ENCODE assay signal across 15 cellular contexts in genomic region chr11:86040919-86041318, GRCh38. TPM values are rescaled to one million over a fixed set of nuclear protein-coding genes. Genes with fewer than 3 reads are reported as not detected.
DNase-seq lines count a peak whose midpoint lies in the region; ATAC-seq and TF ChIP-seq lines count a peak whose summit lies in the region.
"Had no signal": no experiment of that assay in that cellular context is flagged by ENCODE, and none has a peak within 500 bp of the region (broad histone marks: within the 10 kb centered on the region; RNA-seq: fewer than 3 reads in every experiment).

No MANE protein-coding gene starts in this region.

- no peak for DNase-seq in right atrium auricular region (ENCODE audit: low spot score)
- DNase-seq in right cardiac atrium: no peak
- DNase-seq in central memory CD8-positive, alpha-beta T cell (ENCODE audit: low spot score in 2 of 2): no peak
- DNase-seq in natural killer cell treated with Interleukin-12 subunit alpha and Interleukin-12 subunit beta and Interleukin-15 and Interleukin-18, amount 100 ng/mL, for 72 hours (ENCODE audit: low spot score): no peak
- no peak for DNase-seq in vagina (ENCODE audit: extremely low spot score in 2 of 2)
- DNase-seq in NCI-H1417 (lab: John Stamatoyannopoulos, UW): no peak
- no peak for DNase-seq in mucosa of gallbladder (ENCODE audit: low spot score)
- DNase-seq: BE2C; body of pancreas; GF-D8; NCI-H2227 treated with DMSO at 0.1 percent for 48 hours; PC-3; stimulated activated CD4-positive, alpha-beta T cell treated with anti-CD3 and anti-CD28 coated beads, Interleukin-12 subunit alpha, Interleukin-12 subunit beta, amount 100 ng/mL, for 4 hours; T1000 had no signal

- H3K9me3 ChIP-seq in right atrium auricular region (no peaks in the 10 kb centered on the region), right cardiac atrium (ENCODE audit: control insufficient read depth, low read length) (no peaks in the 10 kb centered on the region), vagina (no peaks in the 10 kb centered on the region)
- H3K9me3 ChIP-seq: BE2C, body of pancreas had no signal

- TF ChIP-seq CTCF in right atrium auricular region (IDR thresholded peaks at IDR 0.05) (no peak), vagina (IDR thresholded peaks at IDR 0.05) (no peak)

- intact Hi-C loops in right cardiac atrium (cut with DNase I) (loop anchor here in 3 of 4 donors (5.0 kb wide), 1 partner anchor 151 kb away; no protein-coding TSS in a partner anchor), vagina (cut with DNase I) (loop anchor here (10.0 kb wide), 1 partner anchor 154 kb away; no protein-coding TSS in a partner anchor)

- no peaks in the 10 kb centered on the region for H3K27me3 ChIP-seq in right atrium auricular region
- H3K27me3 ChIP-seq in right cardiac atrium (ENCODE audit: control insufficient read depth, insufficient read depth): no peaks in the 10 kb centered on the region
- H3K27me3 ChIP-seq in vagina: no peaks in the 10 kb centered on the region
- H3K27me3 ChIP-seq: BE2C, body of pancreas had no signal

- peak overlapping the region; percentile 49 to 79 for H3K27ac ChIP-seq in right atrium auricular region
- no peak overlapping the region for H3K27ac ChIP-seq in right cardiac atrium (ENCODE audit: low read length)
- peak overlapping the region; percentile 59 for H3K27ac ChIP-seq in vagina

- H3K4me3 ChIP-seq in right atrium auricular region (no peak overlapping the region), right cardiac atrium (ENCODE audit: low read length) (no peak overlapping the region), vagina (no peak overlapping the region)
- H3K4me3 ChIP-seq: body of pancreas had no signal

- H3K4me3 Mint-ChIP-seq in central memory CD8-positive, alpha-beta T cell: no peak overlapping the region
- peak overlapping the region; percentile 27 for H3K4me3 Mint-ChIP-seq in natural killer cell treated with Interleukin-12 subunit alpha and Interleukin-12 subunit beta and Interleukin-15 and Interleukin-18, amount 100 ng/mL, for 72 hours

- H3K4me1 ChIP-seq in right atrium auricular region: peaks cover 0 to 61% of the 10 kb centered on the region in 2 donors
- peaks cover 2% of the 10 kb centered on the region for H3K4me1 ChIP-seq in right cardiac atrium (ENCODE audit: control insufficient read depth, insufficient read depth, low read length)
- H3K4me1 ChIP-seq in vagina: peaks cover 48% of the 10 kb centered on the region

- ATAC-seq in right cardiac atrium: no peak
- ATAC-seq in central memory CD8-positive, alpha-beta T cell (replicated peaks; ENCODE audit: extremely low read depth, poor library complexity, severe bottlenecking): no peak
- ATAC-seq in natural killer cell treated with Interleukin-12 subunit alpha and Interleukin-12 subunit beta and Interleukin-15 and Interleukin-18, amount 100 ng/mL, for 72 hours: no peak
- no peak for ATAC-seq in HG02973 (IDR thresholded peaks at IDR 0.05; ENCODE audit: unreplicated experiment)
- ATAC-seq: body of pancreas, PC-3 had no signal

- H3K36me3 ChIP-seq in right atrium auricular region: no peaks in the 10 kb centered on the region
- no peaks in the 10 kb centered on the region for H3K36me3 ChIP-seq in vagina
- H3K36me3 ChIP-seq: BE2C had no signal

- no peak for TF ChIP-seq POLR2A in vagina (IDR thresholded peaks at IDR 0.05)

- H3K9me3 Mint-ChIP-seq in central memory CD8-positive, alpha-beta T cell: no peaks in the 10 kb centered on the region
- H3K9me3 Mint-ChIP-seq in natural killer cell treated with Interleukin-12 subunit alpha and Interleukin-12 subunit beta and Interleukin-15 and Interleukin-18, amount 100 ng/mL, for 72 hours: no peaks in the 10 kb centered on the region

- peak overlapping the region; percentile 75 for H3K27ac Mint-ChIP-seq in central memory CD8-positive, alpha-beta T cell (ENCODE audit: low read depth)
- peak overlapping the region; percentile 80 to 85 for H3K27ac Mint-ChIP-seq in natural killer cell treated with Interleukin-12 subunit alpha and Interleukin-12 subunit beta and Interleukin-15 and Interleukin-18, amount 100 ng/mL, for 72 hours

- no peaks in the 10 kb centered on the region for H3K27me3 Mint-ChIP-seq in central memory CD8-positive, alpha-beta T cell
- no peaks in the 10 kb centered on the region for H3K27me3 Mint-ChIP-seq in natural killer cell treated with Interleukin-12 subunit alpha and Interleukin-12 subunit beta and Interleukin-15 and Interleukin-18, amount 100 ng/mL, for 72 hours

- peaks cover 71% of the 10 kb centered on the region for H3K4me1 Mint-ChIP-seq in central memory CD8-positive, alpha-beta T cell
- H3K4me1 Mint-ChIP-seq in natural killer cell treated with Interleukin-12 subunit alpha and Interleukin-12 subunit beta and Interleukin-15 and Interleukin-18, amount 100 ng/mL, for 72 hours (ENCODE audit: low read depth in 2 of 2): peaks cover 60 to 65% of the 10 kb centered on the region in 2 donors

- peaks cover 9% of the 10 kb centered on the region for H3K36me3 Mint-ChIP-seq in central memory CD8-positive, alpha-beta T cell (ENCODE audit: insufficient read depth)
- peaks cover 2% of the 10 kb centered on the region for H3K36me3 Mint-ChIP-seq in natural killer cell treated with Interleukin-12 subunit alpha and Interleukin-12 subunit beta and Interleukin-15 and Interleukin-18, amount 100 ng/mL, for 72 hours

RNA-seq across cellular contexts. Expression of gene PICALM, which starts 28.0 kb away (rescaled TPM):
- 100 to 1,000 TPM; 166 to 286 TPM for total RNA-seq in right atrium auricular region
- 100 to 1,000 TPM; 170 to 298 (median 182) TPM for total RNA-seq in right cardiac atrium
- 62.8 TPM for polyA plus RNA-seq in right cardiac atrium
- total RNA-seq in natural killer cell treated with Interleukin-12 subunit alpha and Interleukin-12 subunit beta and Interleukin-15 and Interleukin-18, amount 100 ng/mL, for 72 hours: 100 to 1,000 TPM; 208 to 223 TPM
- total RNA-seq in vagina: 237 TPM
- total RNA-seq in mucosa of gallbladder: 205 TPM
